Comparison of ENCODE assay signal across 1 cellular context in the genomic region with DNA sequence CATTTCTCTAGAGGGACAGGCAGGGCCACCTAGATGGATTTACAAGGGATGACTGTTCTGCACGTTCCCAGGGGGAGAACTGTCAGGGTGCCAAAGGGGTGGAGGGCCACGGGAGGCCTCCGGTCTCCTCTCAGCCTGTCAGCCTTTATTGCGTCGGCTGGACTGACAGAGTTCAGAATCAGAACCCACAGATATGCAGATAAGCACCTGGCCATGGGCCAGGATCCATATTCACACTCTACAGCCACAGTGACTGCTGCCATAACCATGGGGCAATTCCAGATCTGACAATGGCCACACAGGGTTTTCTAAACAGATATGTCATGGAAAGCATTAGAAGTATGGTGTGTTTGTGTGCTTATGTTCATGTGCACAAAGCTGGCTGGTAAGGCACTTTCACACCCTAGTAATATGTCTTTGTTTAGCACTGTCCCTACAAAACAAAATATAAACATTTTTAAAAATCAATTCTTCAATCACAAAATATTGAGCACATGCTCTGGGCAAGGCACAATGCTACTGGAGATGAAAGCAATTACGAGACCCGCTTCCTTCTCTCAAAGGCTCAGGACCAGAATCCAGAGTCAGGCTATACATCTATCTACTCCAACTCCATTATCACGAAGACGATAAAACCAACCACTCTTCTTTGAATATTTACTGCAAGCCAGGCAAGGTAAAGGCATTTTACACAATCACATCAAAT.
TF ChIP-seq lines count a peak whose summit lies in the region.

No MANE protein-coding gene starts in this region.

TF ChIP-seq in HepG2, 621 proteins besides CTCF, POLR2A, EP300 and RAD21 (continued from another document and continues in another):
- TF ChIP-seq, protein P1, sequence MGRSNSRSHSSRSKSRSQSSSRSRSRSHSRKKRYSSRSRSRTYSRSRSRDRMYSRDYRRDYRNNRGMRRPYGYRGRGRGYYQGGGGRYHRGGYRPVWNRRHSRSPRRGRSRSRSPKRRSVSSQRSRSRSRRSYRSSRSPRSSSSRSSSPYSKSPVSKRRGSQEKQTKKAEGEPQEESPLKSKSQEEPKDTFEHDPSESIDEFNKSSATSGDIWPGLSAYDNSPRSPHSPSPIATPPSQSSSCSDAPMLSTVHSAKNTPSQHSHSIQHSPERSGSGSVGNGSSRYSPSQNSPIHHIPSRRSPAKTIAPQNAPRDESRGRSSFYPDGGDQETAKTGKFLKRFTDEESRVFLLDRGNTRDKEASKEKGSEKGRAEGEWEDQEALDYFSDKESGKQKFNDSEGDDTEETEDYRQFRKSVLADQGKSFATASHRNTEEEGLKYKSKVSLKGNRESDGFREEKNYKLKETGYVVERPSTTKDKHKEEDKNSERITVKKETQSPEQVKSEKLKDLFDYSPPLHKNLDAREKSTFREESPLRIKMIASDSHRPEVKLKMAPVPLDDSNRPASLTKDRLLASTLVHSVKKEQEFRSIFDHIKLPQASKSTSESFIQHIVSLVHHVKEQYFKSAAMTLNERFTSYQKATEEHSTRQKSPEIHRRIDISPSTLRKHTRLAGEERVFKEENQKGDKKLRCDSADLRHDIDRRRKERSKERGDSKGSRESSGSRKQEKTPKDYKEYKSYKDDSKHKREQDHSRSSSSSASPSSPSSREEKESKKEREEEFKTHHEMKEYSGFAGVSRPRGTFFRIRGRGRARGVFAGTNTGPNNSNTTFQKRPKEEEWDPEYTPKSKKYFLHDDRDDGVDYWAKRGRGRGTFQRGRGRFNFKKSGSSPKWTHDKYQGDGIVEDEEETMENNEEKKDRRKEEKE (IDR thresholded peaks at IDR 0.05), result no peak
- TF ChIP-seq ZNF549 (CRISPR knock-in tag; IDR thresholded peaks at IDR 0.05) (no peak), ZNF614 (CRISPR knock-in tag; IDR thresholded peaks at IDR 0.05; ENCODE audit: borderline replicate concordance) (0 out of 2 replicates have a peak, but pooled peaks have one; percentile 24), ZNF782 (CRISPR knock-in tag; IDR thresholded peaks at IDR 0.05; ENCODE audit: borderline replicate concordance) (no peak), ATAD3A (CRISPR knock-in tag; IDR thresholded peaks at IDR 0.05) (no peak), ARNT2 (CRISPR knock-in tag; IDR thresholded peaks at IDR 0.05; ENCODE audit: low read depth) (0 out of 2 replicates have a peak, but pooled peaks have one; percentile 16), CAMTA2 (CRISPR knock-in tag; IDR thresholded peaks at IDR 0.05; ENCODE audit: borderline replicate concordance) (no peak), ISL2 (CRISPR knock-in tag; IDR thresholded peaks at IDR 0.05) (peak; percentile 82), ZNF619 (CRISPR knock-in tag; IDR thresholded peaks at IDR 0.05) (no peak), ZNF839 (CRISPR knock-in tag; IDR thresholded peaks at IDR 0.05; ENCODE audit: borderline replicate concordance) (no peak), MIER3 (CRISPR knock-in tag; IDR thresholded peaks at IDR 0.05; ENCODE audit: borderline replicate concordance) (peak; percentile 30; the same call in 1 of the 2 replicates), MXI1 (IDR thresholded peaks at IDR 0.05; ENCODE audit: borderline replicate concordance, low read depth, low read length) (peak; percentile 79; the same call in 1 of the 3 replicates), TBX2 (CRISPR knock-in tag; IDR thresholded peaks at IDR 0.05; ENCODE audit: borderline replicate concordance) (peak; percentile 98)
- TF ChIP-seq, protein P2, sequence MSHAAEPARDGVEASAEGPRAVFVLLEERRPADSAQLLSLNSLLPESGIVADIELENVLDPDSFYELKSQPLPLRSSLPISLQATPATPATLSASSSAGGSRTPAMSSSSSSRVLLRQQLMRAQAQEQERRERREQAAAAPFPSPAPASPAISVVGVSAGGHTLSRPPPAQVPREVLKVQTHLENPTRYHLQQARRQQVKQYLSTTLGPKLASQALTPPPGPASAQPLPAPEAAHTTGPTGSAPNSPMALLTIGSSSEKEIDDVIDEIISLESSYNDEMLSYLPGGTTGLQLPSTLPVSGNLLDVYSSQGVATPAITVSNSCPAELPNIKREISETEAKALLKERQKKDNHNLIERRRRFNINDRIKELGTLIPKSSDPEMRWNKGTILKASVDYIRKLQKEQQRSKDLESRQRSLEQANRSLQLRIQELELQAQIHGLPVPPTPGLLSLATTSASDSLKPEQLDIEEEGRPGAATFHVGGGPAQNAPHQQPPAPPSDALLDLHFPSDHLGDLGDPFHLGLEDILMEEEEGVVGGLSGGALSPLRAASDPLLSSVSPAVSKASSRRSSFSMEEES (CRISPR knock-in tag; IDR thresholded peaks at IDR 0.05), result 0 out of 2 replicates have a peak, but pooled peaks have one; percentile 45
- TF ChIP-seq, protein P3, sequence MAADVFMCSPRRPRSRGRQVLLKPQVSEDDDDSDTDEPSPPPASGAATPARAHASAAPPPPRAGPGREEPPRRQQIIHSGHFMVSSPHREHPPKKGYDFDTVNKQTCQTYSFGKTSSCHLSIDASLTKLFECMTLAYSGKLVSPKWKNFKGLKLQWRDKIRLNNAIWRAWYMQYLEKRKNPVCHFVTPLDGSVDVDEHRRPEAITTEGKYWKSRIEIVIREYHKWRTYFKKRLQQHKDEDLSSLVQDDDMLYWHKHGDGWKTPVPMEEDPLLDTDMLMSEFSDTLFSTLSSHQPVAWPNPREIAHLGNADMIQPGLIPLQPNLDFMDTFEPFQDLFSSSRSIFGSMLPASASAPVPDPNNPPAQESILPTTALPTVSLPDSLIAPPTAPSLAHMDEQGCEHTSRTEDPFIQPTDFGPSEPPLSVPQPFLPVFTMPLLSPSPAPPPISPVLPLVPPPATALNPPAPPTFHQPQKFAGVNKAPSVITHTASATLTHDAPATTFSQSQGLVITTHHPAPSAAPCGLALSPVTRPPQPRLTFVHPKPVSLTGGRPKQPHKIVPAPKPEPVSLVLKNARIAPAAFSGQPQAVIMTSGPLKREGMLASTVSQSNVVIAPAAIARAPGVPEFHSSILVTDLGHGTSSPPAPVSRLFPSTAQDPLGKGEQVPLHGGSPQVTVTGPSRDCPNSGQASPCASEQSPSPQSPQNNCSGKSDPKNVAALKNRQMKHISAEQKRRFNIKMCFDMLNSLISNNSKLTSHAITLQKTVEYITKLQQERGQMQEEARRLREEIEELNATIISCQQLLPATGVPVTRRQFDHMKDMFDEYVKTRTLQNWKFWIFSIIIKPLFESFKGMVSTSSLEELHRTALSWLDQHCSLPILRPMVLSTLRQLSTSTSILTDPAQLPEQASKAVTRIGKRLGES (CRISPR knock-in tag; IDR thresholded peaks at IDR 0.05; ENCODE audit: borderline replicate concordance), result no peak
- TF ChIP-seq, protein P4, sequence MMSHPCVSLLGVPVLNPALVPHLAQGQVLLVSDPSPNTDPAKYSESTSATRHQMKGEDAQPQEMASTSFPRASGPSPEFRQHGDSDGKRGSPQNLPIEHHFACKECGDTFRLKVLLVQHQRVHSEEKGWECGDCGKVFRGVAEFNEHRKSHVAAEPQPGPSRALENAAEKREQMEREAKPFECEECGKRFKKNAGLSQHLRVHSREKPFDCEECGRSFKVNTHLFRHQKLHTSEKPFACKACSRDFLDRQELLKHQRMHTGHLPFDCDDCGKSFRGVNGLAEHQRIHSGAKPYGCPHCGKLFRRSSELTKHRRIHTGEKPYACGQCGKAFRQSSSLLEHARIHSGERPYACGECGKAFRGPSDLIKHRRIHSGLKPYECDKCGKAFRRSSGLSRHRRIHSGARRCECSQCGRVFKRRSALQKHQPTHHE (CRISPR knock-in tag; IDR thresholded peaks at IDR 0.05; ENCODE audit: borderline replicate concordance), result no peak
- TF ChIP-seq, protein P5, sequence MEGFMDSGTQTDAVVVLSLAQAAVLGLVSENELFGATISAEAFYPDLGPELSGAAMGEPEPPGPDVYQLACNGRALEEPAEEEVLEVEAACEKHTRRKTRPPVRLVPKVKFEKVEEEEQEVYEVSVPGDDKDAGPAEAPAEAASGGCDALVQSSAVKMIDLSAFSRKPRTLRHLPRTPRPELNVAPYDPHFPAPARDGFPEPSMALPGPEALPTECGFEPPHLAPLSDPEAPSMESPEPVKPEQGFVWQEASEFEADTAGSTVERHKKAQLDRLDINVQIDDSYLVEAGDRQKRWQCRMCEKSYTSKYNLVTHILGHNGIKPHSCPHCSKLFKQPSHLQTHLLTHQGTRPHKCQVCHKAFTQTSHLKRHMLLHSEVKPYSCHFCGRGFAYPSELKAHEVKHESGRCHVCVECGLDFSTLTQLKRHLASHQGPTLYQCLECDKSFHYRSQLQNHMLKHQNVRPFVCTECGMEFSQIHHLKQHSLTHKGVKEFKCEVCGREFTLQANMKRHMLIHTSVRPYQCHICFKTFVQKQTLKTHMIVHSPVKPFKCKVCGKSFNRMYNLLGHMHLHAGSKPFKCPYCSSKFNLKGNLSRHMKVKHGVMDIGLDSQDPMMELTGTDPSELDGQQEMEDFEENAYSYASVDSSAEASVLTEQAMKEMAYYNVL (CRISPR knock-in tag; IDR thresholded peaks at IDR 0.05; ENCODE audit: borderline replicate concordance), result no peak
- TF ChIP-seq, protein P6, sequence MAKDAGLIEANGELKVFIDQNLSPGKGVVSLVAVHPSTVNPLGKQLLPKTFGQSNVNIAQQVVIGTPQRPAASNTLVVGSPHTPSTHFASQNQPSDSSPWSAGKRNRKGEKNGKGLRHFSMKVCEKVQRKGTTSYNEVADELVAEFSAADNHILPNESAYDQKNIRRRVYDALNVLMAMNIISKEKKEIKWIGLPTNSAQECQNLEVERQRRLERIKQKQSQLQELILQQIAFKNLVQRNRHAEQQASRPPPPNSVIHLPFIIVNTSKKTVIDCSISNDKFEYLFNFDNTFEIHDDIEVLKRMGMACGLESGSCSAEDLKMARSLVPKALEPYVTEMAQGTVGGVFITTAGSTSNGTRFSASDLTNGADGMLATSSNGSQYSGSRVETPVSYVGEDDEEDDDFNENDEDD (CRISPR knock-in tag; IDR thresholded peaks at IDR 0.05; ENCODE audit: borderline replicate concordance), result peak; percentile 36; the same call in 1 of the 2 replicates
- TF ChIP-seq, protein P7, sequence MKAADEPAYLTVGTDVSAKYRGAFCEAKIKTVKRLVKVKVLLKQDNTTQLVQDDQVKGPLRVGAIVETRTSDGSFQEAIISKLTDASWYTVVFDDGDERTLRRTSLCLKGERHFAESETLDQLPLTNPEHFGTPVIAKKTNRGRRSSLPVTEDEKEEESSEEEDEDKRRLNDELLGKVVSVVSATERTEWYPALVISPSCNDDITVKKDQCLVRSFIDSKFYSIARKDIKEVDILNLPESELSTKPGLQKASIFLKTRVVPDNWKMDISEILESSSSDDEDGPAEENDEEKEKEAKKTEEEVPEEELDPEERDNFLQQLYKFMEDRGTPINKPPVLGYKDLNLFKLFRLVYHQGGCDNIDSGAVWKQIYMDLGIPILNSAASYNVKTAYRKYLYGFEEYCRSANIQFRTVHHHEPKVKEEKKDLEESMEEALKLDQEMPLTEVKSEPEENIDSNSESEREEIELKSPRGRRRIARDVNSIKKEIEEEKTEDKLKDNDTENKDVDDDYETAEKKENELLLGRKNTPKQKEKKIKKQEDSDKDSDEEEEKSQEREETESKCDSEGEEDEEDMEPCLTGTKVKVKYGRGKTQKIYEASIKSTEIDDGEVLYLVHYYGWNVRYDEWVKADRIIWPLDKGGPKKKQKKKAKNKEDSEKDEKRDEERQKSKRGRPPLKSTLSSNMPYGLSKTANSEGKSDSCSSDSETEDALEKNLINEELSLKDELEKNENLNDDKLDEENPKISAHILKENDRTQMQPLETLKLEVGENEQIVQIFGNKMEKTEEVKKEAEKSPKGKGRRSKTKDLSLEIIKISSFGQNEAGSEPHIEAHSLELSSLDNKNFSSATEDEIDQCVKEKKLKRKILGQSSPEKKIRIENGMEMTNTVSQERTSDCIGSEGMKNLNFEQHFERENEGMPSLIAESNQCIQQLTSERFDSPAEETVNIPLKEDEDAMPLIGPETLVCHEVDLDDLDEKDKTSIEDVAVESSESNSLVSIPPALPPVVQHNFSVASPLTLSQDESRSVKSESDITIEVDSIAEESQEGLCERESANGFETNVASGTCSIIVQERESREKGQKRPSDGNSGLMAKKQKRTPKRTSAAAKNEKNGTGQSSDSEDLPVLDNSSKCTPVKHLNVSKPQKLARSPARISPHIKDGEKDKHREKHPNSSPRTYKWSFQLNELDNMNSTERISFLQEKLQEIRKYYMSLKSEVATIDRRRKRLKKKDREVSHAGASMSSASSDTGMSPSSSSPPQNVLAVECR (CRISPR knock-in tag; IDR thresholded peaks at IDR 0.05; ENCODE audit: borderline replicate concordance), result peak; percentile 54; the same call in 1 of the 2 replicates
- TF ChIP-seq, protein P8, sequence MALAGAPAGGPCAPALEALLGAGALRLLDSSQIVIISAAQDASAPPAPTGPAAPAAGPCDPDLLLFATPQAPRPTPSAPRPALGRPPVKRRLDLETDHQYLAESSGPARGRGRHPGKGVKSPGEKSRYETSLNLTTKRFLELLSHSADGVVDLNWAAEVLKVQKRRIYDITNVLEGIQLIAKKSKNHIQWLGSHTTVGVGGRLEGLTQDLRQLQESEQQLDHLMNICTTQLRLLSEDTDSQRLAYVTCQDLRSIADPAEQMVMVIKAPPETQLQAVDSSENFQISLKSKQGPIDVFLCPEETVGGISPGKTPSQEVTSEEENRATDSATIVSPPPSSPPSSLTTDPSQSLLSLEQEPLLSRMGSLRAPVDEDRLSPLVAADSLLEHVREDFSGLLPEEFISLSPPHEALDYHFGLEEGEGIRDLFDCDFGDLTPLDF (CRISPR knock-in tag; IDR thresholded peaks at IDR 0.05), result no peak
- TF ChIP-seq, protein P9, sequence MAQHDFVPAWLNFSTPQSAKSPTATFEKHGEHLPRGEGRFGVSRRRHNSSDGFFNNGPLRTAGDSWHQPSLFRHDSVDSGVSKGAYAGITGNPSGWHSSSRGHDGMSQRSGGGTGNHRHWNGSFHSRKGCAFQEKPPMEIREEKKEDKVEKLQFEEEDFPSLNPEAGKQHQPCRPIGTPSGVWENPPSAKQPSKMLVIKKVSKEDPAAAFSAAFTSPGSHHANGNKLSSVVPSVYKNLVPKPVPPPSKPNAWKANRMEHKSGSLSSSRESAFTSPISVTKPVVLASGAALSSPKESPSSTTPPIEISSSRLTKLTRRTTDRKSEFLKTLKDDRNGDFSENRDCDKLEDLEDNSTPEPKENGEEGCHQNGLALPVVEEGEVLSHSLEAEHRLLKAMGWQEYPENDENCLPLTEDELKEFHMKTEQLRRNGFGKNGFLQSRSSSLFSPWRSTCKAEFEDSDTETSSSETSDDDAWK (CRISPR knock-in tag; IDR thresholded peaks at IDR 0.05), result no peak
- TF ChIP-seq, protein P10, sequence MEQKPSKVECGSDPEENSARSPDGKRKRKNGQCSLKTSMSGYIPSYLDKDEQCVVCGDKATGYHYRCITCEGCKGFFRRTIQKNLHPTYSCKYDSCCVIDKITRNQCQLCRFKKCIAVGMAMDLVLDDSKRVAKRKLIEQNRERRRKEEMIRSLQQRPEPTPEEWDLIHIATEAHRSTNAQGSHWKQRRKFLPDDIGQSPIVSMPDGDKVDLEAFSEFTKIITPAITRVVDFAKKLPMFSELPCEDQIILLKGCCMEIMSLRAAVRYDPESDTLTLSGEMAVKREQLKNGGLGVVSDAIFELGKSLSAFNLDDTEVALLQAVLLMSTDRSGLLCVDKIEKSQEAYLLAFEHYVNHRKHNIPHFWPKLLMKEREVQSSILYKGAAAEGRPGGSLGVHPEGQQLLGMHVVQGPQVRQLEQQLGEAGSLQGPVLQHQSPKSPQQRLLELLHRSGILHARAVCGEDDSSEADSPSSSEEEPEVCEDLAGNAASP (CRISPR knock-in tag; IDR thresholded peaks at IDR 0.05; ENCODE audit: borderline replicate concordance), result no peak; the same call in 1 of the 2 replicates
